ENCODE assay signal across 1 cellular context in the genomic region with DNA sequence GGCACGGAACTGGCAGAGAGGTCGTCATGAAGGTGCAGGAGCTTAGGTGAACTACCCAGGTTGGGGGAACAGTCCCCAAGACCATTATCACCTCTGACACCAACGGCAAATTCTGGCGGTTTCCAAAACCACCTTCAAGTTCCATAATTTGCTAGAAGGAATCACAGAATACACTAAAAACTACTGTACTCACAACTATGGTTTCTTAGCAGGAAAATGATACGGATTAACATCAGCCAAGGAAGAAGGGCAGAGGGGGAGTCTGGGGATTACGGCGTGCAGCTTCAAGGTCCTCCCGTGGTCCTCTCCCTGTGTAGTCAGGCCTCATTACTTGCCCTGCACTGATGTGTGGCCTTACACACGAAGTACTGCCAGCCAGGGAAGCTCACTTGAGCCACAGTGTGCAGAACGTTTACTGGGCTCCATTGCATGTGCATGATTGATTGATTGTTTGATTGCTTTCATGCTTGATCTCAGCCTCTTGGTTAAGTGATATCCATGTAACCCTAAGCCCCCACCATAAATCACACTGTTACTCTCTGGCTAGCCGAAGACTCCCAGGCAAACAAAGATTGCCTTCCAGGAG.
TF ChIP-seq lines count a peak whose summit lies in the region.

No MANE protein-coding gene starts in this region.

TF ChIP-seq in IMR-90, 13 proteins besides CTCF, POLR2A, EP300 and RAD21:
- TF ChIP-seq, protein P1, sequence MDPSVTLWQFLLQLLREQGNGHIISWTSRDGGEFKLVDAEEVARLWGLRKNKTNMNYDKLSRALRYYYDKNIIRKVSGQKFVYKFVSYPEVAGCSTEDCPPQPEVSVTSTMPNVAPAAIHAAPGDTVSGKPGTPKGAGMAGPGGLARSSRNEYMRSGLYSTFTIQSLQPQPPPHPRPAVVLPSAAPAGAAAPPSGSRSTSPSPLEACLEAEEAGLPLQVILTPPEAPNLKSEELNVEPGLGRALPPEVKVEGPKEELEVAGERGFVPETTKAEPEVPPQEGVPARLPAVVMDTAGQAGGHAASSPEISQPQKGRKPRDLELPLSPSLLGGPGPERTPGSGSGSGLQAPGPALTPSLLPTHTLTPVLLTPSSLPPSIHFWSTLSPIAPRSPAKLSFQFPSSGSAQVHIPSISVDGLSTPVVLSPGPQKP (IDR thresholded peaks at IDR 0.05; ENCODE audit: borderline replicate concordance, low read depth, low read length): no peak
- TF ChIP-seq, protein P2, sequence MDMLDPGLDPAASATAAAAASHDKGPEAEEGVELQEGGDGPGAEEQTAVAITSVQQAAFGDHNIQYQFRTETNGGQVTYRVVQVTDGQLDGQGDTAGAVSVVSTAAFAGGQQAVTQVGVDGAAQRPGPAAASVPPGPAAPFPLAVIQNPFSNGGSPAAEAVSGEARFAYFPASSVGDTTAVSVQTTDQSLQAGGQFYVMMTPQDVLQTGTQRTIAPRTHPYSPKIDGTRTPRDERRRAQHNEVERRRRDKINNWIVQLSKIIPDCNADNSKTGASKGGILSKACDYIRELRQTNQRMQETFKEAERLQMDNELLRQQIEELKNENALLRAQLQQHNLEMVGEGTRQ (IDR thresholded peaks at IDR 0.05; ENCODE audit: low read depth, low read length): no peak
- TF ChIP-seq CHD1 (IDR thresholded peaks at IDR 0.05; ENCODE audit: low read depth, low read length) (no peak), BHLHE40 (IDR thresholded peaks at IDR 0.05; ENCODE audit: low read depth, low read length) (no peak), CEBPB (IDR thresholded peaks at IDR 0.05; ENCODE audit: low read depth, low read length) (no peak), FOS (IDR thresholded peaks at IDR 0.05; ENCODE audit: low read depth, low read length) (no peak), MAFK (IDR thresholded peaks at IDR 0.05; ENCODE audit: low read depth, low read length) (no peak), RCOR1 (IDR thresholded peaks at IDR 0.05; ENCODE audit: insufficient replicate concordance, low read length) (no peak), NFE2L2 (IDR thresholded peaks at IDR 0.05; ENCODE audit: low read depth, low read length) (no peak), RFX5 (IDR thresholded peaks at IDR 0.05; ENCODE audit: low read depth, low read length) (no peak), MXI1 (IDR thresholded peaks at IDR 0.05; ENCODE audit: borderline replicate concordance, low read depth, low read length) (no peak), SMC3 (IDR thresholded peaks at IDR 0.05; ENCODE audit: low read depth, low read length) (no peak), MAZ (IDR thresholded peaks at IDR 0.05; ENCODE audit: borderline replicate concordance, low read depth, low read length) (no peak)
TF ChIP-seq in IMR-90: peak in this region for 0.
